Comparison of ENCODE assay signal across 21 cellular contexts in the genomic region with DNA sequence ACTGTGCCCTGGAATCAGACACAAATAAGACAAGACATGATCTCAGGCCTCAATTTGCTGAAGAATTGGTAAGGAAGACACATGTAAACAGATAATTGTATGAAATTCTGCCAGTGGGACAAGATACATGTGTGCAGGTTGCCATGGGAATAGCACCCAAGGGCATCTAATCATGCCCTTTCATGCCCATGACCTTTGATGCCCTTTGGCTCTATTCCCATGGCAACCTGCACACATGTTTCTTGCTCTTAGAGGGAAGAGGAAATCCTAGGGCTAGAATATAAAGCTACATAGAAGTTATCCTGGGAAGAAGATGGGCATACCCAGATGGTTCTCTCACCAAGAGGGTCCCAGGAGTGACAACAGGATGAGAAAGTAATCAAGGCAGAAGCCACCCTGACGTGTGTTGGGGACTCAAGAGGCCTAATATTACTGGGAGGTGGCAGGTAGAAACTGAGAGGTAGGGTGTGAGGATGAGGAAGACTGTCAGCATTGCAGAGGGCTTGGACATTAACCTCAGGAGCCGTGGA.
"Had no signal": no experiment of that assay in that cellular context is flagged by ENCODE, and none has a peak within 500 bp of the region (broad histone marks: within the 10 kb centered on the region; RNA-seq: fewer than 3 reads in every experiment).

No MANE protein-coding gene starts in this region.

- H3K4me1 Mint-ChIP-seq: activated B cell treated with CpG ODN at 0.5 μM for 24 hours; stimulated activated memory B cell treated with anti-CD40 and anti-IgM and Interleukin-4, amounts not matched to agents 10 μg/mL and 1 μg/mL and 100 μg/mL, for 72 hours had no signal

- H3K9me3 ChIP-seq: colonic mucosa, esophagus squamous epithelium, gastrocnemius medialis, stomach, transverse colon had no signal

- H3K36me3 Mint-ChIP-seq: stimulated activated memory B cell treated with anti-CD40 and anti-IgM and Interleukin-4, amounts not matched to agents 10 μg/mL and 1 μg/mL and 100 μg/mL, for 72 hours had no signal

- ATAC-seq: activated T-cell treated with anti-CD3 and anti-CD28 coated beads, Interleukin-2, amount 50 U/mL, for 72 hours; gastrocnemius medialis; left ventricle myocardium superior; sciatic nerve; stimulated activated memory B cell treated with anti-CD40 and anti-IgM and Interleukin-4, amounts not matched to agents 10 μg/mL and 1 μg/mL and 100 μg/mL, for 72 hours; T-helper 17 cell had no signal

- H3K27me3 ChIP-seq: colonic mucosa, dorsolateral prefrontal cortex, esophagus squamous epithelium, gastrocnemius medialis, stomach, transverse colon had no signal

- DNase-seq: activated B cell treated with CpG ODN at 0.5 μM for 24 hours; activated CD4-positive, alpha-beta T cell treated with anti-CD3 and anti-CD28 coated beads, Interleukin-2, amount 10 ng/mL, durations not matched to agents 7 days and 5 days; activated effector memory CD4-positive, alpha-beta T cell treated with Interleukin-2 at 50 U/mL for 16 hours; activated naive CD4-positive, alpha-beta T cell treated with anti-CD3 and anti-CD28 coated beads for 36 hours; activated naive CD8-positive, alpha-beta T cell treated with anti-CD3 and anti-CD28 coated beads, Interleukin-2, amount 10 ng/mL, durations not matched to agents 7 days and 5 days; activated T-cell treated with anti-CD3 and anti-CD28 coated beads, Interleukin-2, amount 50 U/mL, for 72 hours; amniotic stem cell; colonic mucosa; dorsolateral prefrontal cortex; esophagus squamous epithelium; gastrocnemius medialis; hippocampal formation; left ventricle myocardium superior; small intestine; stimulated activated CD4-positive, alpha-beta T cell treated with anti-CD3 and anti-CD28 coated beads, Interleukin-15, amount 100 ng/mL, for 24 hours; stomach; T-helper 17 cell; transverse colon had no signal

- H3K9me3 Mint-ChIP-seq: activated B cell treated with CpG ODN at 0.5 μM for 24 hours; activated CD4-positive, alpha-beta T cell treated with anti-CD3 and anti-CD28 coated beads, Interleukin-2, amount 10 ng/mL, durations not matched to agents 7 days and 5 days; activated naive CD4-positive, alpha-beta T cell treated with anti-CD3 and anti-CD28 coated beads for 36 hours; activated naive CD8-positive, alpha-beta T cell treated with anti-CD3 and anti-CD28 coated beads, Interleukin-2, amount 10 ng/mL, durations not matched to agents 7 days and 5 days; activated T-cell treated with anti-CD3 and anti-CD28 coated beads, Interleukin-2, amount 50 U/mL, for 72 hours; nephron; stimulated activated memory B cell treated with anti-CD40 and anti-IgM and Interleukin-4, amounts not matched to agents 10 μg/mL and 1 μg/mL and 100 μg/mL, for 72 hours had no signal

- H3K36me3 ChIP-seq: colonic mucosa had no signal

- H3K4me3 ChIP-seq: colonic mucosa, dorsolateral prefrontal cortex, esophagus squamous epithelium, gastrocnemius medialis, stomach, transverse colon had no signal

- H3K4me3 Mint-ChIP-seq: activated B cell treated with CpG ODN at 0.5 μM for 24 hours; activated CD4-positive, alpha-beta T cell treated with anti-CD3 and anti-CD28 coated beads, Interleukin-2, amount 10 ng/mL, durations not matched to agents 7 days and 5 days; activated naive CD4-positive, alpha-beta T cell treated with anti-CD3 and anti-CD28 coated beads for 36 hours; activated naive CD8-positive, alpha-beta T cell treated with anti-CD3 and anti-CD28 coated beads, Interleukin-2, amount 10 ng/mL, durations not matched to agents 7 days and 5 days; activated T-cell treated with anti-CD3 and anti-CD28 coated beads, Interleukin-2, amount 50 U/mL, for 72 hours; nephron; stimulated activated memory B cell treated with anti-CD40 and anti-IgM and Interleukin-4, amounts not matched to agents 10 μg/mL and 1 μg/mL and 100 μg/mL, for 72 hours; T-helper 17 cell had no signal

- H3K27me3 Mint-ChIP-seq: activated B cell treated with CpG ODN at 0.5 μM for 24 hours had no signal

- H3K27ac ChIP-seq: colonic mucosa, dorsolateral prefrontal cortex, esophagus squamous epithelium, gastrocnemius medialis, stomach, transverse colon had no signal

- H3K4me1 ChIP-seq: colonic mucosa, esophagus squamous epithelium, gastrocnemius medialis, stomach, transverse colon had no signal

- H3K27ac Mint-ChIP-seq: activated B cell treated with CpG ODN at 0.5 μM for 24 hours; activated CD4-positive, alpha-beta T cell treated with anti-CD3 and anti-CD28 coated beads, Interleukin-2, amount 10 ng/mL, durations not matched to agents 7 days and 5 days; activated naive CD4-positive, alpha-beta T cell treated with anti-CD3 and anti-CD28 coated beads for 36 hours; activated naive CD8-positive, alpha-beta T cell treated with anti-CD3 and anti-CD28 coated beads, Interleukin-2, amount 10 ng/mL, durations not matched to agents 7 days and 5 days; activated T-cell treated with anti-CD3 and anti-CD28 coated beads, Interleukin-2, amount 50 U/mL, for 72 hours; nephron; stimulated activated memory B cell treated with anti-CD40 and anti-IgM and Interleukin-4, amounts not matched to agents 10 μg/mL and 1 μg/mL and 100 μg/mL, for 72 hours; T-helper 17 cell had no signal
